8 cellular contexts compared by ENCODE assay signal in the genomic region with DNA sequence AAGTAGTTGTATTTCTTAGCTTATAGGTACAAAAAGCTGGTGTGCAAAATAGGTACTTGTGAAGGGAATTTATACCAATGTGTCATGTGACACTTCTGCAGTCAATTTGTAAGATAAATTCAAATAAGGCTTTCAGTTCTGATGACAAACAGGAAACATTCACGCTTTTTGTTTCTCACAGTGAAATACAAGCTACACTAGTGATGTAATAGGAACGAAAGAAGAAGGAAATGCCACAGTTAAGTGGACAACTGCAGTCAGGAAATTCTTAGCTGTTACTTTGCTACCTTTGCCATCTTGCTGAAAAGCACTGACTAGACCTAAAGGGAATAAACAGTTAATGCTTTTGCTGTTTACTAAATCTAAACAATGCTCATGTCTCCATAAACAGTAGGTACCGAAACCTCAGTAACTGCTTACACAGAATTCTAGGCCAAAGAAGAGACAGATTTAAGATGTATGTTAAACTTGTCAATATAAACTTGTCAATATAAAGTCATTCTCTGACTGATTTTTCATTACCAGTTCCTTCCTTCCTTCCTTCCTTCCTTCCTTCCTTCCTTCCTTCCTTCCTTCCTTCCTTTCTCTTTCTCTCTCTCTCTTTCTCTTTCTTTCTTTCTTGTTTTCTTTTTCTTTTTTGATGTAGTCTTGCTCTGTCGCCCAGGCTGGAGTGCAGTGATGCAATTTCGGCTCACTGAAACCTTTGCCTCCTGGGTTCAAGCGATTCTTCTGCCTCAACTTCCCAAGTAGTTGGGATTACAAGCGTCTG. TPM values are rescaled to one million over a fixed set of nuclear protein-coding genes. Genes with fewer than 3 reads are reported as not detected.
DNase-seq lines count a peak whose midpoint lies in the region; ATAC-seq lines count a peak whose summit lies in the region.

No MANE protein-coding gene starts in this region.

- DNase-seq in GF-D8 (lab: John Stamatoyannopoulos, UW) (peak; percentile 31), dermis blood vessel endothelial cell (peak; percentile 40), NCI-H2196 (lab: John Stamatoyannopoulos, UW; ENCODE audit: unreplicated experiment) (no peak), midbrain (lab: John Stamatoyannopoulos, UW) (no peak), NCI-H2196 treated with DMSO at 0.1 percent for 48 hours (lab: John Stamatoyannopoulos, UW; ENCODE audit: unreplicated experiment) (no peak)
- DNase-seq in effector CD8-positive, alpha-beta T cell (lab: John Stamatoyannopoulos, UW) = no peak

- peak; percentile 93 for ATAC-seq in GM21360 (IDR thresholded peaks at IDR 0.05; ENCODE audit: unreplicated experiment)
- ATAC-seq in HG03460 (IDR thresholded peaks at IDR 0.05; ENCODE audit: unreplicated experiment) = peak; percentile 90

RNA-seq across cellular contexts. Expression of a gene that starts 10.1 kb away (rescaled TPM):
- total RNA-seq in dermis blood vessel endothelial cell = 8.4 and 9.9 TPM in 2 replicates

Comparison
In these comparisons a context has a peak if more than half of its experiments do, and no peak if none do; other contexts are left out.
1. DNase-seq: peak in GF-D8 (single experiment) and dermis blood vessel endothelial cell (single experiment); none in NCI-H2196 (single experiment), midbrain (single experiment), effector CD8-positive, alpha-beta T cell (single experiment) and NCI-H2196 treated with DMSO at 0.1 percent for 48 hours (single experiment).